21 cellular contexts compared by ENCODE assay signal in the genomic region with DNA sequence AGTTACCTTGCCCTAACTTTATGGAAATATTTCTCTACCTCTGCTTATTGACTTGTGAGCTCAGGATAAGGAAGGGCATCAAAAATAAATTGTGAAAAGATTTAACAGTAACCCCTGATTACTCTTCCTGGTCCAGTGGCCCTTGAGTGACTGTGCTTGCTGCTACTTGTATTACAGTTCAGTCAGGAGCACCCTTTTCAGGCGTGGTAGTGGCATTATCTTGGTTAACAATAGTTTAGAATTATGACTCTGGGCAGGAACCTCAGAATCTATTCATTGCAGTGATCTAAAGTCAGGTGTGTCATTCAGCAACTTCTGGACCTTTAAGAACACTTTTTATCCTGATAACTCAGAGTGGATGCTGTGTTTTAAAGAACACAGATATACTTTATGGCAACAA. TPM values are rescaled to one million over a fixed set of nuclear protein-coding genes. Genes with fewer than 3 reads are reported as not detected.
DNase-seq lines count a peak whose midpoint lies in the region; ATAC-seq, FAIRE-seq and TF ChIP-seq lines count a peak whose summit lies in the region.
"Had no signal": no experiment of that assay in that cellular context is flagged by ENCODE, and none has a peak within 500 bp of the region (broad histone marks: within the 10 kb centered on the region; RNA-seq: fewer than 3 reads in every experiment).

No MANE protein-coding gene starts in this region.

- H3K4me1 ChIP-seq in small intestine (ENCODE audit: control insufficient read depth in 2 of 2, insufficient read depth in 1 of 2, low read depth in 1 of 2, low read length in 1 of 2), result no peaks in the 10 kb centered on the region
- H3K4me1 ChIP-seq: BE2C had no signal

- no peak for TF ChIP-seq POLR2A in H54 (IDR thresholded peaks at IDR 0.05; ENCODE audit: low read depth, low read length)

- no peak for TF ChIP-seq CTCF in bronchial epithelial cell (IDR thresholded peaks at IDR 0.05; ENCODE audit: insufficient read depth, low read length, severe bottlenecking)

- FAIRE-seq in H54 (lab: Jason Lieb, UNC) (peak; percentile 27), bronchial epithelial cell (lab: Jason Lieb, UNC) (no peak), islet of Langerhans (lab: Jason Lieb, UNC) (peak; percentile 94), small intestine (lab: Jason Lieb, UNC) (peak; percentile 57), urothelium cell line (lab: Jason Lieb, UNC) (no peak)
- FAIRE-seq: H1 had no signal

- WGBS in small intestine, 3 donors, result 11 to 53% (median 20%) methylated on average over 1 of the region's 1 CpG

- DNase-seq in H54 (ENCODE audit: insufficient read length, low spot score) (no peak), bronchial epithelial cell (ENCODE audit: low read depth) (peak; percentile 2), small intestine (peak; percentile 84), NAMALWA (ENCODE audit: low spot score) (no peak), urothelium cell line (ENCODE audit: low spot score) (no peak)
- DNase-seq: BE2C, DMS79, IMR-90, Karpas-422, NCI-H1048, NCI-H1417 treated with DMSO at 0.1 percent for 48 hours, NCI-H187 treated with DMSO at 0.1 percent for 48 hours, NCI-H2107, NCI-H2227 treated with DMSO at 0.1 percent for 48 hours, NCI-H524 treated with DMSO at 0.1 percent for 48 hours, NCI-H82, SJCRH30 had no signal

- peak overlapping the region in 1 of 2 donors; percentile 41 for H3K27ac ChIP-seq in small intestine (ENCODE audit: low read depth in 1 of 2, low read length in 1 of 2)
- H3K27ac ChIP-seq: SJCRH30 had no signal

- H3K9me3 ChIP-seq in small intestine (ENCODE audit: control insufficient read depth, low read depth), result no peaks in the 10 kb centered on the region
- H3K9me3 ChIP-seq: BE2C, Peyer's patch had no signal

- H3K27me3 ChIP-seq in bronchial epithelial cell (ENCODE audit: control insufficient read depth, insufficient read depth, low read length) (no peaks in the 10 kb centered on the region), small intestine (ENCODE audit: control insufficient read depth in 2 of 2, insufficient read depth in 2 of 2, low read length in 2 of 2) (no peaks in the 10 kb centered on the region)
- H3K27me3 ChIP-seq: BE2C, Peyer's patch, SJCRH30 had no signal

- H3K36me3 ChIP-seq in bronchial epithelial cell (ENCODE audit: control insufficient read depth, insufficient read depth, low read length), result no peaks in the 10 kb centered on the region
- H3K36me3 ChIP-seq in small intestine (ENCODE audit: control insufficient read depth in 2 of 2, insufficient read depth in 2 of 2, low read length in 2 of 2), result peaks cover 0 to 1% of the 10 kb centered on the region in 2 donors

- no peak for ATAC-seq in GM18517 (IDR thresholded peaks at IDR 0.05; ENCODE audit: unreplicated experiment)

- H3K4me3 ChIP-seq in bronchial epithelial cell (ENCODE audit: low read depth, low read length) (no peak overlapping the region), small intestine (ENCODE audit: low read depth in 1 of 2, low read length in 2 of 2) (no peak overlapping the region)
- H3K4me3 ChIP-seq: Peyer's patch, SJCRH30 had no signal

RNA-seq across cellular contexts. Expression of a gene that starts 43.4 kb away (rescaled TPM):
- total RNA-seq in bronchial epithelial cell, result 61.6 and 82.2 TPM in 2 replicates
- 10 to 100 TPM; 17.4 to 48.8 (median 34.9) TPM for polyA plus RNA-seq in small intestine

Comparison
In these comparisons a context has a peak if more than half of its experiments do, and no peak if none do; other contexts are left out.
1. DNase-seq: peak in bronchial epithelial cell (single experiment) and small intestine (single experiment); none in H54 (single experiment), NAMALWA (single experiment) and urothelium cell line (single experiment).